8 cellular contexts compared by ENCODE assay signal in genomic region chr20:49323622-49324238, GRCh38. TPM values are rescaled to one million over a fixed set of nuclear protein-coding genes. Genes with fewer than 3 reads are reported as not detected.
A peak's percentile ranks its signal among the peaks of the same experiment; 100 is the strongest.
DNase-seq lines count a peak whose midpoint lies in the region; ATAC-seq, FAIRE-seq and TF ChIP-seq lines count a peak whose summit lies in the region.

No MANE protein-coding gene starts in this region.

- peak overlapping the region in 1 of 8 donors; percentile 42 for H3K4me3 ChIP-seq in spleen

- peak; percentile 76 for ATAC-seq in activated CD8-positive, alpha-beta T cell treated with anti-CD3 and anti-CD28 coated beads, Interleukin-2, amount 10 ng/mL, durations not matched to agents 7 days and 5 days
- ATAC-seq in foreskin keratinocyte: peak; percentile 56

- no peak overlapping the region for H3K4me3 Mint-ChIP-seq in activated CD8-positive, alpha-beta T cell treated with anti-CD3 and anti-CD28 coated beads, Interleukin-2, amount 10 ng/mL, durations not matched to agents 7 days and 5 days

- H3K36me3 Mint-ChIP-seq in activated CD8-positive, alpha-beta T cell treated with anti-CD3 and anti-CD28 coated beads, Interleukin-2, amount 10 ng/mL, durations not matched to agents 7 days and 5 days (ENCODE audit: low read depth): no peaks in the 10 kb centered on the region

- intact Hi-C loops in spleen (cut with DNase I; ENCODE audit: low total_unique reads): no loop called here

- WGBS in spleen, 5 donors: 30 to 44% (median 39%) methylated on average over 9 of the region's 9 CpGs

- no peak for TF ChIP-seq POLR2A in spleen (IDR thresholded peaks at IDR 0.05)

- H3K27ac ChIP-seq in foreskin keratinocyte (no peak overlapping the region), spleen (peak overlapping the region in 7 of 8 donors; percentile 17 to 86 (median 58))

- H3K36me3 ChIP-seq in spleen: no peaks in the 10 kb centered on the region

- H3K4me1 Mint-ChIP-seq in activated CD8-positive, alpha-beta T cell treated with anti-CD3 and anti-CD28 coated beads, Interleukin-2, amount 10 ng/mL, durations not matched to agents 7 days and 5 days (ENCODE audit: low read depth): peaks cover 28% of the 10 kb centered on the region

- H3K4me1 ChIP-seq in foreskin keratinocyte: no peaks in the 10 kb centered on the region
- H3K4me1 ChIP-seq in spleen: peaks cover 7 to 38% (median 16%) of the 10 kb centered on the region in 6 donors

- DNase-seq in stimulated activated CD4-positive, alpha-beta T cell treated with anti-CD3 and anti-CD28 coated beads, Interleukin-1b, Interleukin-23, amount 100 ng/mL, for 48 hours: peak; percentile 16
- no peak for DNase-seq in stimulated activated CD4-positive, alpha-beta T cell treated with anti-CD3 and anti-CD28 coated beads, Interleukin-12 subunit alpha, Interleukin-12 subunit beta, amount 100 ng/mL, for 4 hours
- DNase-seq in NCI-H1417 treated with DMSO at 0.1 percent for 48 hours (lab: John Stamatoyannopoulos, UW) (peak; percentile 13), foreskin keratinocyte (peak; percentile 46 to 66), spleen (no peak), GM19239 (ENCODE audit: insufficient read length, low spot score) (no peak), midbrain (lab: John Stamatoyannopoulos, UW) (no peak)
- peak; percentile 60 for DNase-seq in activated CD8-positive, alpha-beta T cell treated with anti-CD3 and anti-CD28 coated beads, Interleukin-2, amount 10 ng/mL, durations not matched to agents 7 days and 5 days

- H3K27ac Mint-ChIP-seq in activated CD8-positive, alpha-beta T cell treated with anti-CD3 and anti-CD28 coated beads, Interleukin-2, amount 10 ng/mL, durations not matched to agents 7 days and 5 days: peak overlapping the region; percentile 64

- CTCF ChIA-PET in activated CD8-positive, alpha-beta T cell treated with anti-CD3 and anti-CD28 coated beads, Interleukin-2, amount 10 ng/mL, durations not matched to agents 7 days and 5 days (lab: Charles Lee): interaction anchor here (0.7 to 3.4 kb wide), 8 partner anchors 17 to 106 kb away, joined by 3 to 19 read pairs (median 4); no protein-coding TSS in a partner anchor

- H3K9me3 ChIP-seq in spleen: no peaks in the 10 kb centered on the region

- H3K27me3 ChIP-seq in foreskin keratinocyte (peaks cover 71% of the 10 kb centered on the region), spleen (replicated peaks in 1 of 7) (peaks cover 0 to 48% (median 22%) of the 10 kb centered on the region in 7 donors)

- no peaks in the 10 kb centered on the region for H3K9me3 Mint-ChIP-seq in activated CD8-positive, alpha-beta T cell treated with anti-CD3 and anti-CD28 coated beads, Interleukin-2, amount 10 ng/mL, durations not matched to agents 7 days and 5 days (ENCODE audit: insufficient read depth)

- POLR2A ChIA-PET in activated CD8-positive, alpha-beta T cell treated with anti-CD3 and anti-CD28 coated beads, Interleukin-2, amount 10 ng/mL, durations not matched to agents 7 days and 5 days (lab: Charles Lee): interaction anchor here (1.3 to 1.8 kb wide), 2 partner anchors 42 to 177 kb away, joined by 3 to 4 read pairs; no protein-coding TSS in a partner anchor

- peaks cover 49% of the 10 kb centered on the region for H3K27me3 Mint-ChIP-seq in activated CD8-positive, alpha-beta T cell treated with anti-CD3 and anti-CD28 coated beads, Interleukin-2, amount 10 ng/mL, durations not matched to agents 7 days and 5 days (ENCODE audit: low read depth)

- TF ChIP-seq CTCF in foreskin keratinocyte (conservative IDR thresholded peaks at IDR 0.05) (peak; percentile 68), spleen (IDR thresholded peaks at IDR 0.05 in 8 of 11, conservative IDR thresholded peaks at IDR 0.05 in 3 of 11) (peak in 5 of 11 experiments; percentile 25 to 67 (median 34))

- no peak for FAIRE-seq in GM19239 (lab: Jason Lieb, UNC)

RNA-seq across cellular contexts. Expression of gene ZNFX1, which starts 45.9 kb away (rescaled TPM):
- 10 to 100 TPM; 52.7 to 54.2 TPM for total RNA-seq in activated CD8-positive, alpha-beta T cell treated with anti-CD3 and anti-CD28 coated beads, Interleukin-2, amount 10 ng/mL, durations not matched to agents 7 days and 5 days
- 34.0 and 42.6 TPM in 2 replicates for total RNA-seq in foreskin keratinocyte
- 8.4 and 9.1 TPM in 2 replicates for polyA plus RNA-seq in foreskin keratinocyte
- total RNA-seq in spleen: 10 to 100 TPM; 48.0 to 68.9 (median 54.9) TPM
- 10 to 100 TPM in 1 of 3 donors, 1 to 10 TPM in 2; 5.8 to 11.9 (median 6.6) TPM for polyA plus RNA-seq in spleen

Comparison
In these comparisons a context has a peak if more than half of its experiments do, and no peak if none do; other contexts are left out.
1. DNase-seq: peak in stimulated activated CD4-positive, alpha-beta T cell treated with anti-CD3 and anti-CD28 coated beads, Interleukin-1b, Interleukin-23, amount 100 ng/mL, for 48 hours (single experiment), NCI-H1417 treated with DMSO at 0.1 percent for 48 hours (single experiment), activated CD8-positive, alpha-beta T cell treated with anti-CD3 and anti-CD28 coated beads, Interleukin-2, amount 10 ng/mL, durations not matched to agents 7 days and 5 days (single experiment) and foreskin keratinocyte (2 of 2); none in stimulated activated CD4-positive, alpha-beta T cell treated with anti-CD3 and anti-CD28 coated beads, Interleukin-12 subunit alpha, Interleukin-12 subunit beta, amount 100 ng/mL, for 4 hours (single experiment), spleen (single experiment), GM19239 (single experiment) and midbrain (single experiment).